ENCODE assay signal across 28 cellular contexts in the genomic region with DNA sequence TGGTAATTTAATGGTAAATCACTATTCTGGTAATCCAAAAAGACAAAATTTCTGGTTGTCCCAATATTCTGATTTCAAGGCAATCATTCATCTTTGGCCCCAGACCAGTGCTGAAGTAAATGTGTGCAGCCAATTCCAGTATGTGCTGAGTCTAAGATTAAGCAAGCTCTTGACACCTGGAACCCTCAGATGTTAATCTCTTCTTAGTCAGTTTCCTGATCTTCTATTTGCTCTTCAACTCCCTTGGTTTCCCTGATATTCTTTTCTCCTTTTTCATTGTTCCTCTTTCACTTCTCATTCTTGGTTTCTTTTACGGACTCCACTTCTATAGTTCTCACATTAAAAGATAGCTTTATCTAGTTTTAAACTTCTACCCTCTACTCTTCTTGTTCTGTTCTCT.
DNase-seq lines count a peak whose midpoint lies in the region; ATAC-seq, FAIRE-seq and TF ChIP-seq lines count a peak whose summit lies in the region.
"Had no signal": no experiment of that assay in that cellular context is flagged by ENCODE, and none has a peak within 500 bp of the region (broad histone marks: within the 10 kb centered on the region; RNA-seq: fewer than 3 reads in every experiment).

No MANE protein-coding gene starts in this region.

- H3K27me3 ChIP-seq in K562 (ENCODE audit: control insufficient read depth in 2 of 2, insufficient read depth in 2 of 2, low read length in 2 of 2), result no peaks in the 10 kb centered on the region
- no peaks in the 10 kb centered on the region for H3K27me3 ChIP-seq in HepG2 (ENCODE audit: control insufficient read depth in 1 of 2, insufficient read depth in 2 of 2, low read length in 2 of 2)
- no peaks in the 10 kb centered on the region for H3K27me3 ChIP-seq in SJCRH30
- H3K27me3 ChIP-seq: dorsolateral prefrontal cortex, hepatocyte, MG63, ovary had no signal

- in situ Hi-C loops in K562 (cut with MboI), result no loop called here
- in situ Hi-C loops in HepG2 (cut with HindIII; ENCODE audit: extremely low pct_ligation_motif_present, low pct_unique_long_range_greater_than_20kb), result no loop called here

- FAIRE-seq in K562 (lab: Jason Lieb, UNC) (peak; percentile 74), D721Med (lab: Jason Lieb, UNC) (no peak), HepG2 (lab: Jason Lieb, UNC) (no peak)
- FAIRE-seq: A549, GM19239, urothelium cell line had no signal

- H2AFZ ChIP-seq in K562 (ENCODE audit: low read depth, low read length) (no peak overlapping the region), HepG2 (ENCODE audit: low read length) (no peak overlapping the region)
- H2AFZ ChIP-seq: hepatocyte had no signal

- H3K27ac ChIP-seq in K562 (ENCODE audit: extremely low read depth, low read depth, low read length), result no peak overlapping the region
- H3K27ac ChIP-seq in HepG2 (ENCODE audit: extremely low read length, insufficient read depth, low read length), result no peak overlapping the region
- H3K27ac ChIP-seq in SJCRH30, result no peak overlapping the region
- H3K27ac ChIP-seq: A549, dorsolateral prefrontal cortex, hepatocyte, ovary, RWPE1, thoracic aorta, VCaP had no signal

- POLR2A ChIA-PET in K562 (lab: Yijun Ruan, JAX) (interaction anchor here (0.8 kb wide), 1 partner anchor 107 kb away, joined by 4 read pairs; no protein-coding TSS in a partner anchor), HepG2 (lab: Yijun Ruan, JAX) (no interaction called here)

- H3K36me3 ChIP-seq in K562 (ENCODE audit: control insufficient read depth, insufficient read depth, low read length) (no peaks in the 10 kb centered on the region), HepG2 (replicated peaks in 1 of 2; ENCODE audit: control insufficient read depth in 1 of 2, insufficient read depth in 2 of 2, low read length in 2 of 2) (no peaks in the 10 kb centered on the region), SJCRH30 (no peaks in the 10 kb centered on the region)
- H3K36me3 ChIP-seq: MG63, ovary, thoracic aorta had no signal

- H3K4me1 ChIP-seq in K562 (replicated peaks in 1 of 2; ENCODE audit: control insufficient read depth in 2 of 2, insufficient read depth in 2 of 2, low read length in 2 of 2) (peaks cover 3 to 4% of the 10 kb centered on the region in 2 experiments; a peak in 4 of 5 replicates), HepG2 (ENCODE audit: insufficient read depth, low read length) (no peaks in the 10 kb centered on the region), SJCRH30 (no peaks in the 10 kb centered on the region)
- H3K4me1 ChIP-seq: A549 had no signal

- H3K4me2 ChIP-seq in K562 (ENCODE audit: insufficient read depth, low read length) (no peak overlapping the region), HepG2 (ENCODE audit: low read depth, low read length) (no peak overlapping the region)
- H3K4me2 ChIP-seq: A549, hepatocyte had no signal

- no peaks in the 10 kb centered on the region; the same call in 1 of the 2 replicates for H3K9me3 ChIP-seq in K562 (replicated peaks; ENCODE audit: control insufficient read depth, insufficient read depth, low read depth, low read length)
- H3K9me3 ChIP-seq in HepG2 (ENCODE audit: low read length), result no peaks in the 10 kb centered on the region
- no peaks in the 10 kb centered on the region for H3K9me3 ChIP-seq in SJCRH30 (replicated peaks)
- H3K9me3 ChIP-seq: A549, MG63, ovary, thoracic aorta had no signal

- no peak overlapping the region for H3K9ac ChIP-seq in K562 (ENCODE audit: insufficient read depth in 1 of 2, low read depth in 2 of 2, low read length in 2 of 2)
- no peak overlapping the region for H3K9ac ChIP-seq in HepG2 (ENCODE audit: insufficient read depth, low read depth, low read length)

- TF ChIP-seq POLR2A in K562 (conservative IDR thresholded peaks at IDR 0.05), result no peak
- no peak for TF ChIP-seq POLR2A in HepG2 (IDR thresholded peaks at IDR 0.05; ENCODE audit: insufficient read depth in 1 of 2, low read depth in 2 of 2, low read length in 2 of 2)

- peak; percentile 45 for ATAC-seq in HG02884 (IDR thresholded peaks at IDR 0.05; ENCODE audit: unreplicated experiment)
- ATAC-seq in K562, result 0 out of 3 replicates have a peak, but pooled peaks have one; percentile 36
- ATAC-seq in HepG2, result no peak
- ATAC-seq: A549, left cardiac atrium had no signal

- TF ChIP-seq RAD21 in K562 (CRISPR knock-in tag; conservative IDR thresholded peaks at IDR 0.05 in 1 of 2, IDR thresholded peaks at IDR 0.05 in 1 of 2), result no peak
- TF ChIP-seq RAD21 in HepG2 (CRISPR knock-in tag; IDR thresholded peaks at IDR 0.05), result no peak

- no TSS peak for BruUV-seq in K562 (replicated peaks; lab: Mats Ljungman, UMichigan)
- BruUV-seq in HepG2 (replicated peaks; lab: Mats Ljungman, UMichigan), result no TSS peak

- intact Hi-C loops in K562 (cut with micrococcal nuclease) (loop anchor here (10.0 kb wide), 1 partner anchor 782 kb away; no protein-coding TSS in a partner anchor), HepG2 (cut with micrococcal nuclease; ENCODE audit: unreplicated experiment) (no loop called here)

- TF ChIP-seq CTCF in K562 (IDR thresholded peaks at IDR 0.05 in 2 of 3, conservative IDR thresholded peaks at IDR 0.05 in 1 of 3; ENCODE audit: insufficient read depth in 2 of 3, low read depth in 1 of 3, low read length in 3 of 3), result no peak
- no peak for TF ChIP-seq CTCF in D721Med (IDR thresholded peaks at IDR 0.05; ENCODE audit: insufficient read depth, missing control alignments)
- no peak for TF ChIP-seq CTCF in HepG2 (CRISPR knock-in tag; IDR thresholded peaks at IDR 0.05)

- no peaks in the 10 kb centered on the region for H3K9me1 ChIP-seq in K562 (ENCODE audit: control insufficient read depth, insufficient read depth, low read length)

- TF ChIP-seq EP300 in K562 (IDR thresholded peaks at IDR 0.05; ENCODE audit: low read length) (no peak), HepG2 (IDR thresholded peaks at IDR 0.05; ENCODE audit: low read depth in 2 of 2, low read length in 2 of 2) (no peak), HepG2 (CRISPR knock-in tag; IDR thresholded peaks at IDR 0.05; ENCODE audit: borderline replicate concordance) (no peak)

- H3K4me3 ChIP-seq in K562, result no peak overlapping the region
- no peak overlapping the region for H3K4me3 ChIP-seq in HepG2 (replicated peaks in 1 of 3; ENCODE audit: insufficient read depth in 1 of 3, low read depth in 2 of 3, low read length in 3 of 3)
- H3K4me3 ChIP-seq in SJCRH30, result no peak overlapping the region
- H3K4me3 ChIP-seq: A549, dorsolateral prefrontal cortex, hepatocyte, MG63, ovary, thoracic aorta had no signal

- DNase-seq in CD1c-positive myeloid dendritic cell (ENCODE audit: extremely low spot score) (peak; percentile 25), NOMO-1 (lab: John Stamatoyannopoulos, UW; ENCODE audit: unreplicated experiment in 2 of 2) (peak; percentile 39 to 91), K562 (ENCODE audit: extremely low read depth in 1 of 4, low spot score in 3 of 4) (no peak), NCI-H446 (lab: John Stamatoyannopoulos, UW) (no peak), D721Med (ENCODE audit: insufficient read length, low spot score) (no peak), HepG2 (ENCODE audit: low spot score) (no peak), SJCRH30 (no peak)
- DNase-seq: activated CD4-positive, alpha-beta T cell treated with anti-CD3 and anti-CD28 coated beads for 4 hours; activated naive CD4-positive, alpha-beta T cell; activated T-cell treated with anti-CD3 and anti-CD28 coated beads, Interleukin-2, amount 50 U/mL, for 24 hours; AML-193; CD8-positive, alpha-beta memory T cell; DMS153; dorsolateral prefrontal cortex; left cardiac atrium; mammary epithelial cell; MG63; NCI-H146; NCI-H524; ovary had no signal

- WGBS in K562 (ENCODE audit: insufficient coverage, low coverage, missing lambda C conversion rate), result 37% methylated on average over 1 of the region's 1 CpG
- 0% methylated on average over 1 of the region's 1 CpG for WGBS in HepG2 (ENCODE audit: low lambda C conversion rate)

- H3K79me2 ChIP-seq in K562 (ENCODE audit: control insufficient read depth, insufficient read depth, low read length) (no peaks in the 10 kb centered on the region), HepG2 (ENCODE audit: insufficient read depth, low read length) (no peaks in the 10 kb centered on the region)
- H3K79me2 ChIP-seq: hepatocyte had no signal

- H4K20me1 ChIP-seq in K562 (replicated peaks; ENCODE audit: control insufficient read depth, insufficient read depth, low read length) (no peaks in the 10 kb centered on the region), HepG2 (ENCODE audit: insufficient read depth, low read length) (no peaks in the 10 kb centered on the region)

- CTCF ChIA-PET in K562 (lab: Yijun Ruan, JAX; ENCODE audit: low intra/inter-chr PET ratio) (no interaction called here), HepG2 (lab: Yijun Ruan, JAX; ENCODE audit: low intra/inter-chr PET ratio, low total read pairs) (no interaction called here)

TF ChIP-seq in K562, 482 proteins besides CTCF, POLR2A, EP300 and RAD21 (continues in another document):
- 0 out of 2 replicates have a peak, but pooled peaks have one; percentile 36 for TF ChIP-seq EHMT2 (IDR thresholded peaks at IDR 0.05)
- TF ChIP-seq TRIM24 (IDR thresholded peaks at IDR 0.05), result peak in 1 of 2 experiments; percentile 41; a peak in 2 of 4 replicates
- no peak for TF ChIP-seq MBD2 (IDR thresholded peaks at IDR 0.05; ENCODE audit: borderline replicate concordance, low read depth)
- no peak for TF ChIP-seq SRF (CRISPR knock-in tag; IDR thresholded peaks at IDR 0.05)
- TF ChIP-seq TAF9B (IDR thresholded peaks at IDR 0.05; ENCODE audit: partially characterized antibody), result peak; percentile 17
- TF ChIP-seq TEAD4 (IDR thresholded peaks at IDR 0.05; ENCODE audit: low read length), result peak; percentile 38; the same call in 1 of the 2 replicates
- no peak for TF ChIP-seq TEAD4 (CRISPR knock-in tag; IDR thresholded peaks at IDR 0.05; ENCODE audit: borderline replicate concordance)
- TF ChIP-seq NFIC (IDR thresholded peaks at IDR 0.05), result 0 out of 2 replicates have a peak, but pooled peaks have one; percentile 8
- peak; percentile 56 for TF ChIP-seq CBFA2T3 (IDR thresholded peaks at IDR 0.05)
- TF ChIP-seq CBFA2T2 (conservative IDR thresholded peaks at IDR 0.05), result 0 out of 2 replicates have a peak, but pooled peaks have one; percentile 12

TF ChIP-seq in HepG2, 621 proteins besides CTCF, POLR2A, EP300 and RAD21 (continues in another document):
- TF ChIP-seq PHF21A (CRISPR knock-in tag; IDR thresholded peaks at IDR 0.05), result no peak
- no peak for TF ChIP-seq FOXP1 (IDR thresholded peaks at IDR 0.05)
- TF ChIP-seq FOXP1 (CRISPR knock-in tag; IDR thresholded peaks at IDR 0.05), result no peak
- no peak for TF ChIP-seq GATAD2A (CRISPR knock-in tag; IDR thresholded peaks at IDR 0.05)
- TF ChIP-seq ASH2L (IDR thresholded peaks at IDR 0.05; ENCODE audit: insufficient read length, low read depth, low read length), result no peak
- TF ChIP-seq KAT8 (CRISPR knock-in tag; IDR thresholded peaks at IDR 0.05), result no peak
- no peak for TF ChIP-seq ZNF180 (CRISPR knock-in tag; IDR thresholded peaks at IDR 0.05; ENCODE audit: borderline replicate concordance, low read depth)
- TF ChIP-seq ZNF777 (CRISPR knock-in tag; IDR thresholded peaks at IDR 0.05), result no peak

Comparison
In these comparisons a context has a peak if more than half of its experiments do, and no peak if none do; other contexts are left out.
1. DNase-seq: peak in CD1c-positive myeloid dendritic cell (single experiment) and NOMO-1 (2 of 2); none in K562 (0 of 4), NCI-H446 (0 of 2), D721Med (single experiment), HepG2 (single experiment) and SJCRH30 (0 of 2).